20 cellular contexts compared by ENCODE assay signal in genomic region chr12:73221836-73222235, GRCh38.
"Had no signal": no experiment of that assay in that cellular context is flagged by ENCODE, and none has a peak within 500 bp of the region (broad histone marks: within the 10 kb centered on the region; RNA-seq: fewer than 3 reads in every experiment).

No MANE protein-coding gene starts in this region.

- H3K27me3 Mint-ChIP-seq: activated CD4-positive, alpha-beta memory T cell treated with anti-CD3 and anti-CD28 coated beads, Interleukin-2, amount 10 ng/mL, durations not matched to agents 7 days and 5 days; activated CD4-positive, alpha-beta T cell treated with anti-CD3 and anti-CD28 coated beads for 36 hours; activated naive CD8-positive, alpha-beta T cell; stimulated activated naive CD8-positive, alpha-beta T cell treated with anti-CD3 and anti-CD28 coated beads, Interleukin-15, Interleukin-2, amounts not matched to agents 100 ng/mL and 50 ng/mL, for 24 hours had no signal

- ATAC-seq: activated CD4-positive, alpha-beta T cell treated with anti-CD3 and anti-CD28 coated beads for 36 hours; activated T-cell treated with anti-CD3 and anti-CD28 coated beads, Interleukin-2, amount 50 U/mL, for 4 hours; body of pancreas; esophagus mucosa had no signal

- H3K4me3 Mint-ChIP-seq: activated CD4-positive, alpha-beta memory T cell treated with anti-CD3 and anti-CD28 coated beads, Interleukin-2, amount 10 ng/mL, durations not matched to agents 7 days and 5 days; activated CD4-positive, alpha-beta T cell treated with anti-CD3 and anti-CD28 coated beads for 36 hours; activated naive CD8-positive, alpha-beta T cell; activated T-cell treated with anti-CD3 and anti-CD28 coated beads, Interleukin-2, amount 50 U/mL, for 4 hours; stimulated activated naive CD8-positive, alpha-beta T cell treated with anti-CD3 and anti-CD28 coated beads, Interleukin-15, Interleukin-2, amounts not matched to agents 100 ng/mL and 50 ng/mL, for 24 hours had no signal

- H3K36me3 Mint-ChIP-seq: activated naive CD8-positive, alpha-beta T cell had no signal

- H3K27ac Mint-ChIP-seq: activated CD4-positive, alpha-beta memory T cell treated with anti-CD3 and anti-CD28 coated beads, Interleukin-2, amount 10 ng/mL, durations not matched to agents 7 days and 5 days; activated CD4-positive, alpha-beta T cell treated with anti-CD3 and anti-CD28 coated beads for 36 hours; activated naive CD8-positive, alpha-beta T cell; stimulated activated naive CD8-positive, alpha-beta T cell treated with anti-CD3 and anti-CD28 coated beads, Interleukin-15, Interleukin-2, amounts not matched to agents 100 ng/mL and 50 ng/mL, for 24 hours had no signal

- H3K4me3 ChIP-seq: body of pancreas, hepatocyte, lung, right lobe of liver, smooth muscle cell, suprapubic skin had no signal

- H3K9me3 Mint-ChIP-seq: stimulated activated naive CD8-positive, alpha-beta T cell treated with anti-CD3 and anti-CD28 coated beads, Interleukin-15, Interleukin-2, amounts not matched to agents 100 ng/mL and 50 ng/mL, for 24 hours had no signal

- H3K27ac ChIP-seq: body of pancreas, hepatocyte, suprapubic skin had no signal

- H3K4me1 Mint-ChIP-seq: activated CD4-positive, alpha-beta memory T cell treated with anti-CD3 and anti-CD28 coated beads, Interleukin-2, amount 10 ng/mL, durations not matched to agents 7 days and 5 days; activated CD4-positive, alpha-beta T cell treated with anti-CD3 and anti-CD28 coated beads for 36 hours had no signal

- DNase-seq: activated CD4-positive, alpha-beta memory T cell treated with anti-CD3 and anti-CD28 coated beads, Interleukin-2, amount 10 ng/mL, durations not matched to agents 7 days and 5 days; activated CD4-positive, alpha-beta T cell treated with anti-CD3 and anti-CD28 coated beads for 36 hours; activated gamma-delta T cell; activated T-cell treated with anti-CD3 and anti-CD28 coated beads, Interleukin-2, amount 50 U/mL, for 4 hours; amygdala; body of pancreas; caudate nucleus; islet precursor cell; midbrain; right lobe of liver; stimulated activated CD4-positive, alpha-beta T cell treated with anti-CD3 and anti-CD28 coated beads, Interleukin-4, amount 100 ng/mL, for 4 hours; stimulated activated CD8-positive, alpha-beta memory T cell treated with anti-CD3 and anti-CD28 coated beads, Interleukin-4, amount 100 ng/mL, for 48 hours; trophoblast cell had no signal
